In genomic region chr2:10532631-10533101, GRCh38 we compare ENCODE assay signal across 23 cellular contexts.
DNase-seq lines count a peak whose midpoint lies in the region; ATAC-seq and TF ChIP-seq lines count a peak whose summit lies in the region.
"Had no signal": no experiment of that assay in that cellular context is flagged by ENCODE, and none has a peak within 500 bp of the region (broad histone marks: within the 10 kb centered on the region; RNA-seq: fewer than 3 reads in every experiment).

No MANE protein-coding gene starts in this region.

- no peaks in the 10 kb centered on the region for H3K4me1 ChIP-seq in right cardiac atrium (ENCODE audit: control insufficient read depth, insufficient read depth, low read length)
- no peaks in the 10 kb centered on the region for H3K4me1 ChIP-seq in colonic mucosa
- H3K4me1 ChIP-seq: ascending aorta, heart left ventricle, lower lobe of right lung, parathyroid adenoma, vagina had no signal

- peaks cover 7% of the 10 kb centered on the region for H3K4me1 Mint-ChIP-seq in activated CD4-positive, alpha-beta T cell treated with anti-CD3 and anti-CD28 coated beads, Interleukin-2, amount 10 ng/mL, durations not matched to agents 7 days and 5 days

- H3K36me3 Mint-ChIP-seq in activated CD4-positive, alpha-beta T cell treated with anti-CD3 and anti-CD28 coated beads, Interleukin-2, amount 10 ng/mL, durations not matched to agents 7 days and 5 days (ENCODE audit: low read depth), result no peaks in the 10 kb centered on the region

- no peaks in the 10 kb centered on the region for H3K27me3 Mint-ChIP-seq in activated CD4-positive, alpha-beta T cell treated with anti-CD3 and anti-CD28 coated beads, Interleukin-2, amount 10 ng/mL, durations not matched to agents 7 days and 5 days

- no peaks in the 10 kb centered on the region for H3K9me3 Mint-ChIP-seq in activated CD4-positive, alpha-beta T cell treated with anti-CD3 and anti-CD28 coated beads, Interleukin-2, amount 10 ng/mL, durations not matched to agents 7 days and 5 days

- H3K27me3 ChIP-seq in right cardiac atrium (ENCODE audit: control insufficient read depth, insufficient read depth) (no peaks in the 10 kb centered on the region), WERI-Rb-1 (ENCODE audit: insufficient read depth, low read depth, severe bottlenecking) (no peaks in the 10 kb centered on the region), colonic mucosa (no peaks in the 10 kb centered on the region)
- H3K27me3 ChIP-seq: ascending aorta, heart left ventricle, vagina had no signal

- DNase-seq in left ventricle myocardium superior (peak; percentile 6), right cardiac atrium (no peak), WERI-Rb-1 (peak; percentile 6), mesenteric fat pad (ENCODE audit: low spot score) (peak; percentile 76), H4 (ENCODE audit: low spot score) (no peak), colonic mucosa (no peak)
- DNase-seq in activated CD4-positive, alpha-beta T cell treated with anti-CD3 and anti-CD28 coated beads, Interleukin-2, amount 10 ng/mL, durations not matched to agents 7 days and 5 days, result no peak
- DNase-seq: ACHN; activated naive CD4-positive, alpha-beta T cell treated with anti-CD3 and anti-CD28 coated beads for 36 hours; C1 segment of cervical spinal cord; DMS153; Karpas-422; lower lobe of right lung; naive thymus-derived CD4-positive, alpha-beta T cell; NCI-H2081 treated with DMSO at 0.1 percent for 48 hours; small intestine; stimulated activated CD4-positive, alpha-beta T cell treated with anti-CD3 and anti-CD28 coated beads, Interleukin-4, amount 100 ng/mL, for 24 hours; T-helper 1 cell had no signal

- no peak overlapping the region for H3K4me3 ChIP-seq in right cardiac atrium (ENCODE audit: low read length)
- no peak overlapping the region for H3K4me3 ChIP-seq in WERI-Rb-1 (ENCODE audit: low read depth, low read length)
- no peak overlapping the region for H3K4me3 ChIP-seq in colonic mucosa
- H3K4me3 ChIP-seq: ascending aorta, heart left ventricle, lower lobe of right lung, vagina had no signal

- H3K27ac ChIP-seq in right cardiac atrium (ENCODE audit: low read length) (no peak overlapping the region), WERI-Rb-1 (no peak overlapping the region), colonic mucosa (no peak overlapping the region)
- H3K27ac ChIP-seq: ascending aorta, heart left ventricle, lower lobe of right lung, parathyroid adenoma, vagina had no signal

- no peak overlapping the region for H3K9ac ChIP-seq in colonic mucosa (ENCODE audit: low read depth in 2 of 2, low read length in 2 of 2)
- H3K9ac ChIP-seq: parathyroid adenoma had no signal

- 87% methylated on average over 14 of the region's 14 CpGs for WGBS in right cardiac atrium

- H3K27ac Mint-ChIP-seq in activated CD4-positive, alpha-beta T cell treated with anti-CD3 and anti-CD28 coated beads, Interleukin-2, amount 10 ng/mL, durations not matched to agents 7 days and 5 days, result no peak overlapping the region
- H3K27ac Mint-ChIP-seq: activated naive CD4-positive, alpha-beta T cell treated with anti-CD3 and anti-CD28 coated beads for 36 hours; naive thymus-derived CD4-positive, alpha-beta T cell had no signal

- POLR2A ChIA-PET in activated CD4-positive, alpha-beta T cell treated with anti-CD3 and anti-CD28 coated beads, Interleukin-2, amount 10 ng/mL, durations not matched to agents 7 days and 5 days (lab: Charles Lee), result no interaction called here

- CTCF ChIA-PET in activated CD4-positive, alpha-beta T cell treated with anti-CD3 and anti-CD28 coated beads, Interleukin-2, amount 10 ng/mL, durations not matched to agents 7 days and 5 days (lab: Charles Lee), result no interaction called here

- ATAC-seq in left ventricle myocardium superior (no peak), right cardiac atrium (no peak), HG02840 (IDR thresholded peaks at IDR 0.05; ENCODE audit: low FRiP score, unreplicated experiment) (no peak)
- ATAC-seq: heart left ventricle; naive thymus-derived CD4-positive, alpha-beta T cell had no signal

- H3K9me3 ChIP-seq in right cardiac atrium (ENCODE audit: control insufficient read depth, low read length) (no peaks in the 10 kb centered on the region), WERI-Rb-1 (ENCODE audit: severe bottlenecking) (no peaks in the 10 kb centered on the region), colonic mucosa (no peaks in the 10 kb centered on the region)
- H3K9me3 ChIP-seq: ascending aorta, heart left ventricle, lower lobe of right lung, vagina had no signal

- TF ChIP-seq CTCF in WERI-Rb-1 (IDR thresholded peaks at IDR 0.05; ENCODE audit: low read depth, low read length), result no peak
- TF ChIP-seq CTCF in colonic mucosa (IDR thresholded peaks at IDR 0.05), result no peak

- no peak overlapping the region for H3K4me3 Mint-ChIP-seq in activated CD4-positive, alpha-beta T cell treated with anti-CD3 and anti-CD28 coated beads, Interleukin-2, amount 10 ng/mL, durations not matched to agents 7 days and 5 days
- H3K4me3 Mint-ChIP-seq: activated naive CD4-positive, alpha-beta T cell treated with anti-CD3 and anti-CD28 coated beads for 36 hours; naive thymus-derived CD4-positive, alpha-beta T cell had no signal

- intact Hi-C loops in left ventricle myocardium superior (cut with micrococcal nuclease) (no loop called here), right cardiac atrium (cut with DNase I) (no loop called here), colonic mucosa (cut with DNase I) (no loop called here)

- H3K36me3 ChIP-seq in WERI-Rb-1 (no peaks in the 10 kb centered on the region), colonic mucosa (no peaks in the 10 kb centered on the region)
- H3K36me3 ChIP-seq: ascending aorta, heart left ventricle, lower lobe of right lung, vagina had no signal

Comparison
In these comparisons a context has a peak if more than half of its experiments do, and no peak if none do; other contexts are left out.
1. DNase-seq: peak in left ventricle myocardium superior (single experiment), WERI-Rb-1 (single experiment) and mesenteric fat pad (single experiment); none in right cardiac atrium (0 of 3), activated CD4-positive, alpha-beta T cell treated with anti-CD3 and anti-CD28 coated beads, Interleukin-2, amount 10 ng/mL, durations not matched to agents 7 days and 5 days (single experiment), H4 (single experiment) and colonic mucosa (single experiment).